8 cellular contexts compared by ENCODE assay signal in genomic region chr4:42152507-42153504, GRCh38. TPM values are rescaled to one million over a fixed set of nuclear protein-coding genes. Genes with fewer than 3 reads are reported as not detected.
DNase-seq lines count a peak whose midpoint lies in the region; ATAC-seq and TF ChIP-seq lines count a peak whose summit lies in the region.

Gene BEND4 (minus strand): TSS chr4:42152655. CDS start chr4:42152143, 512 bp downstream.

- TF ChIP-seq CTCF in GM12865 (IDR thresholded peaks at IDR 0.05; ENCODE audit: insufficient read depth, low read depth, low read length, missing control alignments) = no peak

- ATAC-seq in GM21528 (IDR thresholded peaks at IDR 0.05; ENCODE audit: low FRiP score, unreplicated experiment) (peak; percentile 29), esophagus mucosa (peak; percentile 19), GM18873 (IDR thresholded peaks at IDR 0.05; ENCODE audit: low FRiP score, unreplicated experiment) (no peak)

- DNase-seq in GM12865 (ENCODE audit: low read depth) = no peak
- DNase-seq in NAMALWA (ENCODE audit: low spot score) = peak; percentile 89
- DNase-seq in skeletal muscle cell (ENCODE audit: low read depth) = no peak
- no peak for DNase-seq in COLO829 (ENCODE audit: low spot score)
- DNase-seq in activated CD4-positive, alpha-beta T cell treated with anti-CD3 and anti-CD28 coated beads for 48 hours = no peak

- peak within 1 kb of the TSS; percentile 54 for H3K4me3 ChIP-seq in GM12865 (ENCODE audit: low read depth, low read length)
- peak within 1 kb of the TSS; percentile 32 for H3K4me3 ChIP-seq in skeletal muscle cell (ENCODE audit: low read depth, low read length)

RNA-seq across cellular contexts. Expression of gene BEND4, which starts in this region (rescaled TPM):
- 0.08 TPM for total RNA-seq in esophagus mucosa

Comparison
In these comparisons a context has a peak if more than half of its experiments do, and no peak if none do; other contexts are left out.
1. Peak in ATAC-seq in esophagus mucosa; RNA of the gene not detected or under 1 TPM.